Comparison of ENCODE assay signal across 8 cellular contexts in the genomic region with DNA sequence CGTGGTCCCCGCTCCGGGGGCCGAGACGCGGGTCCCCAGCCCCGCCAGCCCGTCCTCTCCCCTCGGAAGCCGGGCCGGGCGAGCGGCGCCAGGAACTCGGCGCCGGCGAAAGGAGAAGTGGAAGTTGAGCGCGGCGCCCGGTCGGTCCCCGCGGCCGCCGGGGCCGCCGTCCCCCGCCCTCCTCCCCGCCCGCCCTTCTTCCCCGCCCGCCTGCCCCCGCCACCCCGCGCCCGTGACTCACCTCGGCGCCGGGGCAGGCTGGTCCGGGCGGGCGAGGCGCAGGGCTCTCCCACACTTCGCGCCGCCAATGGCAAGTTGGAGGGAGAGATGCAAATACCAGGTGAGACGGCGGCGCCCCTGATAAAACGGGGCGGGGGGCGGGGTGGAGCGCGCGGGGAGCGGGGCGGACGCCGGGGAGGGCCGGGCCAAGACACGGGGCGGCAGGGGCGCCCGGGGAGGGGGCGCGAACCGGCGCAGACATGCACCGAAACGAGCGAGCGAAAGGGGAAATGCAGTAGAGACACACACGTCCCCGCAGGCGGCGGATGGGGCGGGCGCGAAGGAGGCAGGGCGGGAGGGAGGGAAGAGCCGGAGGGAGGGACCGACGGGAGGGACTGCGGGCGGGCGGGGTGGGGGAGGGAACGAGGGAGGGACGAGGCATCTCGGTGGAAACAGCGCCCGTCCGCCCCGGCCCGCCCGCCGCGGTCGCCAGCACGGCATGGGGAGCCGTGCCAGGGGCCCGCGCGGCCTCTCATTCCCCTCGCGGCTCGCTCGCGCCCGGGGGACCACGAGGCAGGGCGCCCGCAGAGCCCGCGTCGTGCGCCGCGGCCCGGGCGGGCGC. TPM values are rescaled to one million over a fixed set of nuclear protein-coding genes. Genes with fewer than 3 reads are reported as not detected.
DNase-seq lines count a peak whose midpoint lies in the region; ATAC-seq and TF ChIP-seq lines count a peak whose summit lies in the region.

A gene (minus strand): TSS at position 119 of the 841 bp plus-strand sequence. CDS start 29,167 bp downstream, outside the sequence.

- H3K36me3 Mint-ChIP-seq in activated T-helper 2 cell treated with anti-CD3 and anti-CD28 coated beads, Interferon-gamma antibody, Interleukin-2, Interleukin-4, amounts not matched to agents 10 μg/mL and 5 μg/mL and 100 μg/mL, durations not matched to agents 14 hours and 24 hours and 36 hours (ENCODE audit: low read depth) = peaks cover 10% of the 10 kb centered on the region
- H3K36me3 Mint-ChIP-seq in osteocyte (ENCODE audit: unreplicated experiment) = no peaks in the 10 kb centered on the region

- H3K4me3 ChIP-seq in foreskin fibroblast (ENCODE audit: low read depth in 1 of 2, low read length in 2 of 2) = peak within 1 kb of the TSS; percentile 67 to 69

- peaks cover 34% of the 10 kb centered on the region for H3K4me1 Mint-ChIP-seq in activated T-helper 2 cell treated with anti-CD3 and anti-CD28 coated beads, Interferon-gamma antibody, Interleukin-2, Interleukin-4, amounts not matched to agents 10 μg/mL and 5 μg/mL and 100 μg/mL, durations not matched to agents 14 hours and 24 hours and 36 hours (ENCODE audit: low read depth)
- H3K4me1 Mint-ChIP-seq in osteocyte (ENCODE audit: unreplicated experiment) = peaks cover 47% of the 10 kb centered on the region

- no peaks in the 10 kb centered on the region for H3K27me3 Mint-ChIP-seq in activated T-helper 2 cell treated with anti-CD3 and anti-CD28 coated beads, Interferon-gamma antibody, Interleukin-2, Interleukin-4, amounts not matched to agents 10 μg/mL and 5 μg/mL and 100 μg/mL, durations not matched to agents 14 hours and 24 hours and 36 hours (ENCODE audit: low read depth)
- H3K27me3 Mint-ChIP-seq in osteocyte (ENCODE audit: unreplicated experiment) = no peaks in the 10 kb centered on the region

- DNase-seq in NCI-H345 (lab: John Stamatoyannopoulos, UW) (peak; percentile 25), NCI-H345 treated with DMSO at 0.1 percent for 48 hours (lab: John Stamatoyannopoulos, UW; ENCODE audit: unreplicated experiment) (no peak), OCI-M1 (lab: John Stamatoyannopoulos, UW) (peak; percentile 70), foreskin fibroblast (peak in 1 of 2 donors; percentile 78), osteocyte (ENCODE audit: extremely low spot score, unreplicated experiment) (no peak), cortex of kidney (lab: John Stamatoyannopoulos, UW) (no peak)
- DNase-seq in activated T-helper 2 cell treated with anti-CD3 and anti-CD28 coated beads, Interferon-gamma antibody, Interleukin-2, Interleukin-4, amounts not matched to agents 10 μg/mL and 5 μg/mL and 100 μg/mL, durations not matched to agents 14 hours and 24 hours and 36 hours (ENCODE audit: low spot score) = peak; percentile 29

- ATAC-seq in HG03039 (IDR thresholded peaks at IDR 0.05; ENCODE audit: unreplicated experiment) = peak; percentile 41

- H3K27ac Mint-ChIP-seq in activated T-helper 2 cell treated with anti-CD3 and anti-CD28 coated beads, Interferon-gamma antibody, Interleukin-2, Interleukin-4, amounts not matched to agents 10 μg/mL and 5 μg/mL and 100 μg/mL, durations not matched to agents 14 hours and 24 hours and 36 hours = peak within 1 kb of the TSS; percentile 84
- H3K27ac Mint-ChIP-seq in osteocyte (ENCODE audit: unreplicated experiment) = peak within 1 kb of the TSS; percentile 86

- H3K9me3 Mint-ChIP-seq in activated T-helper 2 cell treated with anti-CD3 and anti-CD28 coated beads, Interferon-gamma antibody, Interleukin-2, Interleukin-4, amounts not matched to agents 10 μg/mL and 5 μg/mL and 100 μg/mL, durations not matched to agents 14 hours and 24 hours and 36 hours = no peaks in the 10 kb centered on the region
- no peaks in the 10 kb centered on the region for H3K9me3 Mint-ChIP-seq in osteocyte (ENCODE audit: unreplicated experiment)

- H3K4me3 Mint-ChIP-seq in activated T-helper 2 cell treated with anti-CD3 and anti-CD28 coated beads, Interferon-gamma antibody, Interleukin-2, Interleukin-4, amounts not matched to agents 10 μg/mL and 5 μg/mL and 100 μg/mL, durations not matched to agents 14 hours and 24 hours and 36 hours (ENCODE audit: low read depth) = peak within 1 kb of the TSS; percentile 94
- peak within 1 kb of the TSS; percentile 88 for H3K4me3 Mint-ChIP-seq in osteocyte (ENCODE audit: unreplicated experiment)

- intact Hi-C loops in activated T-helper 2 cell treated with anti-CD3 and anti-CD28 coated beads, Interferon-gamma antibody, Interleukin-2, Interleukin-4, amounts not matched to agents 10 μg/mL and 5 μg/mL and 100 μg/mL, durations not matched to agents 14 hours and 24 hours and 36 hours (cut with micrococcal nuclease) = loop anchor here (2.0 kb wide), 2 partner anchors 24 to 54 kb away; a partner anchor contains a TSS

- no peak for TF ChIP-seq CTCF in foreskin fibroblast (IDR thresholded peaks at IDR 0.05; ENCODE audit: low read depth, low read length)
- no peak for TF ChIP-seq CTCF in osteocyte (IDR thresholded peaks at IDR 0.05)

RNA-seq across cellular contexts. Expression of the gene that starts here (rescaled TPM):
- total RNA-seq in activated T-helper 2 cell treated with anti-CD3 and anti-CD28 coated beads, Interferon-gamma antibody, Interleukin-2, Interleukin-4, amounts not matched to agents 10 μg/mL and 5 μg/mL and 100 μg/mL, durations not matched to agents 14 hours and 24 hours and 36 hours = 31.8 and 33.6 TPM in 2 replicates
- total RNA-seq in osteocyte = 24.9 and 25.2 TPM in 2 replicates

Comparison
In these comparisons a context has a peak if more than half of its experiments do, and no peak if none do; other contexts are left out.
1. DNase-seq: peak in NCI-H345 (single experiment), OCI-M1 (single experiment) and activated T-helper 2 cell treated with anti-CD3 and anti-CD28 coated beads, Interferon-gamma antibody, Interleukin-2, Interleukin-4, amounts not matched to agents 10 μg/mL and 5 μg/mL and 100 μg/mL, durations not matched to agents 14 hours and 24 hours and 36 hours (single experiment); none in NCI-H345 treated with DMSO at 0.1 percent for 48 hours (single experiment), osteocyte (single experiment) and cortex of kidney (single experiment).